ENCODE assay signal across 8 cellular contexts in the genomic region with DNA sequence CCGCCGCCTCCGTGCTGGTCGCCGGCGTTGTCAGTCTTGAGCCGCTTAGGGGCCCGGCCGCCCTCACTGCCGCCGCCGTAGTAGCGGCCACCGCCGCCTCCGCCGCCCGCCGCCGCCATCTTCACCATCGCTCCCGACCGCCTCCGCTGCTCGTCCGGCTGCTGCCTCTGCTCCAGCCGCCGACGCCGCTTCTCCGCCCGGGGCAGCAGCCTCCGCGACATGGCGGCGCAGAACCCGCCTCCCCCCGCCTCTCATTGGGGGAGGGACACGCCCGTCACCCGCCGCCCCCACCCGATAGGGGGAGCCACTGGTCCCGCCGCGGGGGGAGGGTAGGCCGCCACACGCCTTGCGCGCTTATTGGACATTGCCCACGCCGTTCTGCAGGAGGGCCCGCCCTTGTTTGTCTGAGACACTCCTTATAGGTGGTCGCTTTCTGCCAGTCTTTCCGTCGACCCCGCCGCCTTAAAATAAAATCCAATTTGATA. TPM values are rescaled to one million over a fixed set of nuclear protein-coding genes. Genes with fewer than 3 reads are reported as not detected.
A peak's percentile ranks its signal among the peaks of the same experiment; 100 is the strongest.
DNase-seq lines count a peak whose midpoint lies in the region; ATAC-seq and TF ChIP-seq lines count a peak whose summit lies in the region.

HNRNPL (minus strand) TSS at position 241 of the 485 bp plus-strand sequence; CDS start at position 221, 20 bp downstream.

- H3K9me3 ChIP-seq in esophagus squamous epithelium (no peaks in the 10 kb centered on the region), neuron (ENCODE audit: low read length) (no peaks in the 10 kb centered on the region)

- H3K4me3 ChIP-seq in esophagus squamous epithelium (peak within 1 kb of the TSS; percentile 83 to 100 (median 92)), neuron (ENCODE audit: low read length) (peak within 1 kb of the TSS; percentile 93), urinary bladder (ENCODE audit: low read depth, low read length) (peak within 1 kb of the TSS; percentile 90)

- no peaks in the 10 kb centered on the region for H3K27me3 ChIP-seq in esophagus squamous epithelium
- H3K27me3 ChIP-seq in neuron (ENCODE audit: insufficient read depth, low read length), result no peaks in the 10 kb centered on the region

- H2AFZ ChIP-seq in neuron (ENCODE audit: low read depth, low read length), result no peak within 1 kb of the TSS

- intact Hi-C loops in esophagus squamous epithelium (cut with DNase I), result no loop called here

- TF ChIP-seq CTCF in C4-2B (conservative IDR thresholded peaks at IDR 0.05), result no peak; the same call in 1 of the 2 replicates
- TF ChIP-seq CTCF in esophagus squamous epithelium (IDR thresholded peaks at IDR 0.05), result peak; percentile 18 to 63 (median 51)

- 0% methylated on average over 7 to 25 of the region's 58 CpGs for WGBS in esophagus squamous epithelium, 2 donors
- under 1% methylated on average over 58 of the region's 58 CpGs for WGBS in urinary bladder

- peak; percentile 35 for ATAC-seq in GM21367 (IDR thresholded peaks at IDR 0.05; ENCODE audit: unreplicated experiment)

- peak in 3 of 4 donors; percentile 81 to 99 (median 93) for TF ChIP-seq POLR2A in esophagus squamous epithelium (IDR thresholded peaks at IDR 0.05)

- H3K27ac ChIP-seq in C4-2B (peak within 1 kb of the TSS; percentile 92), esophagus squamous epithelium (peak within 1 kb of the TSS; percentile 100), urinary bladder (ENCODE audit: low read depth) (peak within 1 kb of the TSS; percentile 99)

- H3K36me3 ChIP-seq in esophagus squamous epithelium (peaks cover 24 to 31% (median 30%) of the 10 kb centered on the region in 3 donors), neuron (ENCODE audit: insufficient read depth, low read length) (peaks cover 34% of the 10 kb centered on the region), urinary bladder (ENCODE audit: insufficient read depth) (peaks cover 5% of the 10 kb centered on the region)

- peak; percentile 98 for DNase-seq in HuH-7 (ENCODE audit: low spot score)
- peak; percentile 99 for DNase-seq in activated T-cell treated with anti-CD3 and anti-CD28 coated beads for 4 hours
- DNase-seq in esophagus squamous epithelium (lab: John Stamatoyannopoulos, UW), result peak; percentile 100
- no peak for DNase-seq in NCI-H82 (lab: John Stamatoyannopoulos, UW)

- H3K4me1 ChIP-seq in esophagus squamous epithelium (peaks cover 32 to 67% (median 42%) of the 10 kb centered on the region in 3 donors), neuron (ENCODE audit: insufficient read depth, low read length) (peaks cover 33% of the 10 kb centered on the region), urinary bladder (ENCODE audit: insufficient read depth) (no peaks in the 10 kb centered on the region)

RNA-seq across cellular contexts. Expression of gene HNRNPL, which starts in this region (rescaled TPM):
- 100 to 1,000 TPM; 136 to 186 (median 167) TPM for total RNA-seq in esophagus squamous epithelium
- total RNA-seq in urinary bladder, result 193 TPM
- 184 TPM for polyA plus RNA-seq in urinary bladder
